In genomic region chr14:90652626-90653025, GRCh38 we compare ENCODE assay signal across 27 cellular contexts.
"Had no signal": no experiment of that assay in that cellular context is flagged by ENCODE, and none has a peak within 500 bp of the region (broad histone marks: within the 10 kb centered on the region; RNA-seq: fewer than 3 reads in every experiment).

No MANE protein-coding gene starts in this region.

- H3K4me1 Mint-ChIP-seq: natural killer cell; stimulated activated effector memory CD8-positive, alpha-beta T cell treated with anti-CD3 and anti-CD28 coated beads, Interleukin-12 subunit alpha, Interleukin-12 subunit beta, amount 100 ng/mL, for 72 hours had no signal

- DNase-seq: central memory CD4-positive, alpha-beta T cell; colonic mucosa; dermis blood vessel endothelial cell; effector memory CD8-positive, alpha-beta T cell; erythroblast; foreskin fibroblast; gastrocnemius medialis; kidney; left cardiac atrium; left lung; mesenchymal stem cell; midbrain; natural killer cell; pancreas; right lobe of liver; stimulated activated CD4-positive, alpha-beta T cell treated with anti-CD3 and anti-CD28 coated beads, Interleukin-12 subunit alpha, Interleukin-12 subunit beta, amount 100 ng/mL, for 4 hours; stimulated activated CD4-positive, alpha-beta T cell treated with anti-CD3 and anti-CD28 coated beads, Interleukin-1b, Interleukin-23, amount 100 ng/mL, for 48 hours; stimulated activated CD4-positive, alpha-beta T cell treated with anti-CD3 and anti-CD28 coated beads, Interleukin-4, amount 100 ng/mL, for 1 hour; stimulated activated naive CD4-positive, alpha-beta T cell treated with Interleukin-2 at 50 U/mL for 16 hours; stomach; substantia nigra; upper lobe of left lung had no signal

- H3K4me3 Mint-ChIP-seq: effector memory CD8-positive, alpha-beta T cell; natural killer cell; neural crest cell; stimulated activated effector memory CD8-positive, alpha-beta T cell treated with anti-CD3 and anti-CD28 coated beads, Interleukin-12 subunit alpha, Interleukin-12 subunit beta, amount 100 ng/mL, for 72 hours had no signal

- H3K9me3 Mint-ChIP-seq: effector memory CD8-positive, alpha-beta T cell; natural killer cell; neural crest cell; stimulated activated effector memory CD8-positive, alpha-beta T cell treated with anti-CD3 and anti-CD28 coated beads, Interleukin-12 subunit alpha, Interleukin-12 subunit beta, amount 100 ng/mL, for 72 hours had no signal

- H3K27ac ChIP-seq: colonic mucosa, left lung, neutrophil, pancreas, right lobe of liver, thoracic aorta, tibial nerve, upper lobe of left lung had no signal

- ATAC-seq: effector memory CD8-positive, alpha-beta T cell; gastrocnemius medialis; left lung; natural killer cell; pancreas; right lobe of liver; stimulated activated effector memory CD8-positive, alpha-beta T cell treated with anti-CD3 and anti-CD28 coated beads, Interleukin-12 subunit alpha, Interleukin-12 subunit beta, amount 100 ng/mL, for 72 hours had no signal

- H3K36me3 Mint-ChIP-seq: natural killer cell; stimulated activated effector memory CD8-positive, alpha-beta T cell treated with anti-CD3 and anti-CD28 coated beads, Interleukin-12 subunit alpha, Interleukin-12 subunit beta, amount 100 ng/mL, for 72 hours had no signal

- H3K27ac Mint-ChIP-seq: effector memory CD8-positive, alpha-beta T cell; natural killer cell; stimulated activated effector memory CD8-positive, alpha-beta T cell treated with anti-CD3 and anti-CD28 coated beads, Interleukin-12 subunit alpha, Interleukin-12 subunit beta, amount 100 ng/mL, for 72 hours had no signal

- H3K27me3 ChIP-seq: colonic mucosa, gastrocnemius medialis, left lung, neutrophil, pancreas, right lobe of liver, stomach, tibial nerve, upper lobe of left lung had no signal
